Comparison of ENCODE assay signal across 1 cellular context in genomic region chr2:44955593-44956449, GRCh38.
TF ChIP-seq lines count a peak whose summit lies in the region.

No MANE protein-coding gene starts in this region.

TF ChIP-seq in HepG2, 621 proteins besides CTCF, POLR2A, EP300 and RAD21 (continued from another document and continues in another):
- TF ChIP-seq, protein P1, sequence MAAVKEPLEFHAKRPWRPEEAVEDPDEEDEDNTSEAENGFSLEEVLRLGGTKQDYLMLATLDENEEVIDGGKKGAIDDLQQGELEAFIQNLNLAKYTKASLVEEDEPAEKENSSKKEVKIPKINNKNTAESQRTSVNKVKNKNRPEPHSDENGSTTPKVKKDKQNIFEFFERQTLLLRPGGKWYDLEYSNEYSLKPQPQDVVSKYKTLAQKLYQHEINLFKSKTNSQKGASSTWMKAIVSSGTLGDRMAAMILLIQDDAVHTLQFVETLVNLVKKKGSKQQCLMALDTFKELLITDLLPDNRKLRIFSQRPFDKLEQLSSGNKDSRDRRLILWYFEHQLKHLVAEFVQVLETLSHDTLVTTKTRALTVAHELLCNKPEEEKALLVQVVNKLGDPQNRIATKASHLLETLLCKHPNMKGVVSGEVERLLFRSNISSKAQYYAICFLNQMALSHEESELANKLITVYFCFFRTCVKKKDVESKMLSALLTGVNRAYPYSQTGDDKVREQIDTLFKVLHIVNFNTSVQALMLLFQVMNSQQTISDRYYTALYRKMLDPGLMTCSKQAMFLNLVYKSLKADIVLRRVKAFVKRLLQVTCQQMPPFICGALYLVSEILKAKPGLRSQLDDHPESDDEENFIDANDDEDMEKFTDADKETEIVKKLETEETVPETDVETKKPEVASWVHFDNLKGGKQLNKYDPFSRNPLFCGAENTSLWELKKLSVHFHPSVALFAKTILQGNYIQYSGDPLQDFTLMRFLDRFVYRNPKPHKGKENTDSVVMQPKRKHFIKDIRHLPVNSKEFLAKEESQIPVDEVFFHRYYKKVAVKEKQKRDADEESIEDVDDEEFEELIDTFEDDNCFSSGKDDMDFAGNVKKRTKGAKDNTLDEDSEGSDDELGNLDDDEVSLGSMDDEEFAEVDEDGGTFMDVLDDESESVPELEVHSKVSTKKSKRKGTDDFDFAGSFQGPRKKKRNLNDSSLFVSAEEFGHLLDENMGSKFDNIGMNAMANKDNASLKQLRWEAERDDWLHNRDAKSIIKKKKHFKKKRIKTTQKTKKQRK (IDR thresholded peaks at IDR 0.05; ENCODE audit: low read length): no peak
- peak; percentile 56 for TF ChIP-seq ZNF574 (CRISPR knock-in tag; IDR thresholded peaks at IDR 0.05)
- TF ChIP-seq ZBTB46 (CRISPR knock-in tag; IDR thresholded peaks at IDR 0.05; ENCODE audit: borderline replicate concordance): no peak
- TF ChIP-seq ZNF496 (CRISPR knock-in tag; IDR thresholded peaks at IDR 0.05; ENCODE audit: insufficient replicate concordance): no peak
- no peak for TF ChIP-seq SP140L (CRISPR knock-in tag; IDR thresholded peaks at IDR 0.05; ENCODE audit: borderline replicate concordance)
- TF ChIP-seq MEIS2 (CRISPR knock-in tag; IDR thresholded peaks at IDR 0.05): no peak
- TF ChIP-seq ISX (CRISPR knock-in tag; conservative IDR thresholded peaks at IDR 0.05): no peak
- no peak for TF ChIP-seq CREB3 (CRISPR knock-in tag; IDR thresholded peaks at IDR 0.05)
- TF ChIP-seq PCBP2 (optimal IDR thresholded peaks at IDR 0.05; ENCODE audit: low read depth, low read length, poor library complexity, severe bottlenecking): no peak
- TF ChIP-seq ZNF891 (CRISPR knock-in tag; IDR thresholded peaks at IDR 0.05): peak; percentile 68; the same call in 1 of the 2 replicates
- 0 out of 2 replicates have a peak, but pooled peaks have one; percentile 28 for TF ChIP-seq ZSCAN9 (CRISPR knock-in tag; IDR thresholded peaks at IDR 0.05; ENCODE audit: borderline replicate concordance)
- TF ChIP-seq RFXAP (CRISPR knock-in tag; IDR thresholded peaks at IDR 0.05; ENCODE audit: borderline replicate concordance): no peak; the same call in 1 of the 2 replicates
- peak; percentile 51; the same call in 1 of the 2 replicates for TF ChIP-seq AKAP8 (CRISPR knock-in tag; IDR thresholded peaks at IDR 0.05)
- 0 out of 2 replicates have a peak, but pooled peaks have one; percentile 28 for TF ChIP-seq HMG20B (CRISPR knock-in tag; conservative IDR thresholded peaks at IDR 0.05)
- TF ChIP-seq, protein P2, sequence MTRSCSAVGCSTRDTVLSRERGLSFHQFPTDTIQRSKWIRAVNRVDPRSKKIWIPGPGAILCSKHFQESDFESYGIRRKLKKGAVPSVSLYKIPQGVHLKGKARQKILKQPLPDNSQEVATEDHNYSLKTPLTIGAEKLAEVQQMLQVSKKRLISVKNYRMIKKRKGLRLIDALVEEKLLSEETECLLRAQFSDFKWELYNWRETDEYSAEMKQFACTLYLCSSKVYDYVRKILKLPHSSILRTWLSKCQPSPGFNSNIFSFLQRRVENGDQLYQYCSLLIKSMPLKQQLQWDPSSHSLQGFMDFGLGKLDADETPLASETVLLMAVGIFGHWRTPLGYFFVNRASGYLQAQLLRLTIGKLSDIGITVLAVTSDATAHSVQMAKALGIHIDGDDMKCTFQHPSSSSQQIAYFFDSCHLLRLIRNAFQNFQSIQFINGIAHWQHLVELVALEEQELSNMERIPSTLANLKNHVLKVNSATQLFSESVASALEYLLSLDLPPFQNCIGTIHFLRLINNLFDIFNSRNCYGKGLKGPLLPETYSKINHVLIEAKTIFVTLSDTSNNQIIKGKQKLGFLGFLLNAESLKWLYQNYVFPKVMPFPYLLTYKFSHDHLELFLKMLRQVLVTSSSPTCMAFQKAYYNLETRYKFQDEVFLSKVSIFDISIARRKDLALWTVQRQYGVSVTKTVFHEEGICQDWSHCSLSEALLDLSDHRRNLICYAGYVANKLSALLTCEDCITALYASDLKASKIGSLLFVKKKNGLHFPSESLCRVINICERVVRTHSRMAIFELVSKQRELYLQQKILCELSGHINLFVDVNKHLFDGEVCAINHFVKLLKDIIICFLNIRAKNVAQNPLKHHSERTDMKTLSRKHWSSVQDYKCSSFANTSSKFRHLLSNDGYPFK (CRISPR knock-in tag; IDR thresholded peaks at IDR 0.05; ENCODE audit: borderline replicate concordance): no peak
- peak; percentile 24; the same call in 1 of the 2 replicates for TF ChIP-seq ZNF224 (CRISPR knock-in tag; IDR thresholded peaks at IDR 0.05)
- TF ChIP-seq TEAD2 (CRISPR knock-in tag; IDR thresholded peaks at IDR 0.05): no peak
- TF ChIP-seq POGK (CRISPR knock-in tag; conservative IDR thresholded peaks at IDR 0.05): no peak
- TF ChIP-seq GMEB2 (CRISPR knock-in tag; IDR thresholded peaks at IDR 0.05; ENCODE audit: low read depth): no peak
- no peak for TF ChIP-seq CERS6 (CRISPR knock-in tag; IDR thresholded peaks at IDR 0.05)
- no peak for TF ChIP-seq ZNF253 (CRISPR knock-in tag; IDR thresholded peaks at IDR 0.05; ENCODE audit: borderline replicate concordance)
- TF ChIP-seq ZNF550 (CRISPR knock-in tag; IDR thresholded peaks at IDR 0.05; ENCODE audit: borderline replicate concordance): no peak
- TF ChIP-seq SP2 (CRISPR knock-in tag; IDR thresholded peaks at IDR 0.05): no peak
- no peak for TF ChIP-seq MLLT10 (CRISPR knock-in tag; IDR thresholded peaks at IDR 0.05)
- peak; percentile 85 for TF ChIP-seq MXD4 (CRISPR knock-in tag; IDR thresholded peaks at IDR 0.05)
- no peak for TF ChIP-seq HDAC6 (IDR thresholded peaks at IDR 0.05; ENCODE audit: low read depth, low read length)
- TF ChIP-seq DMTF1 (CRISPR knock-in tag; IDR thresholded peaks at IDR 0.05): no peak
- TF ChIP-seq, protein P3, sequence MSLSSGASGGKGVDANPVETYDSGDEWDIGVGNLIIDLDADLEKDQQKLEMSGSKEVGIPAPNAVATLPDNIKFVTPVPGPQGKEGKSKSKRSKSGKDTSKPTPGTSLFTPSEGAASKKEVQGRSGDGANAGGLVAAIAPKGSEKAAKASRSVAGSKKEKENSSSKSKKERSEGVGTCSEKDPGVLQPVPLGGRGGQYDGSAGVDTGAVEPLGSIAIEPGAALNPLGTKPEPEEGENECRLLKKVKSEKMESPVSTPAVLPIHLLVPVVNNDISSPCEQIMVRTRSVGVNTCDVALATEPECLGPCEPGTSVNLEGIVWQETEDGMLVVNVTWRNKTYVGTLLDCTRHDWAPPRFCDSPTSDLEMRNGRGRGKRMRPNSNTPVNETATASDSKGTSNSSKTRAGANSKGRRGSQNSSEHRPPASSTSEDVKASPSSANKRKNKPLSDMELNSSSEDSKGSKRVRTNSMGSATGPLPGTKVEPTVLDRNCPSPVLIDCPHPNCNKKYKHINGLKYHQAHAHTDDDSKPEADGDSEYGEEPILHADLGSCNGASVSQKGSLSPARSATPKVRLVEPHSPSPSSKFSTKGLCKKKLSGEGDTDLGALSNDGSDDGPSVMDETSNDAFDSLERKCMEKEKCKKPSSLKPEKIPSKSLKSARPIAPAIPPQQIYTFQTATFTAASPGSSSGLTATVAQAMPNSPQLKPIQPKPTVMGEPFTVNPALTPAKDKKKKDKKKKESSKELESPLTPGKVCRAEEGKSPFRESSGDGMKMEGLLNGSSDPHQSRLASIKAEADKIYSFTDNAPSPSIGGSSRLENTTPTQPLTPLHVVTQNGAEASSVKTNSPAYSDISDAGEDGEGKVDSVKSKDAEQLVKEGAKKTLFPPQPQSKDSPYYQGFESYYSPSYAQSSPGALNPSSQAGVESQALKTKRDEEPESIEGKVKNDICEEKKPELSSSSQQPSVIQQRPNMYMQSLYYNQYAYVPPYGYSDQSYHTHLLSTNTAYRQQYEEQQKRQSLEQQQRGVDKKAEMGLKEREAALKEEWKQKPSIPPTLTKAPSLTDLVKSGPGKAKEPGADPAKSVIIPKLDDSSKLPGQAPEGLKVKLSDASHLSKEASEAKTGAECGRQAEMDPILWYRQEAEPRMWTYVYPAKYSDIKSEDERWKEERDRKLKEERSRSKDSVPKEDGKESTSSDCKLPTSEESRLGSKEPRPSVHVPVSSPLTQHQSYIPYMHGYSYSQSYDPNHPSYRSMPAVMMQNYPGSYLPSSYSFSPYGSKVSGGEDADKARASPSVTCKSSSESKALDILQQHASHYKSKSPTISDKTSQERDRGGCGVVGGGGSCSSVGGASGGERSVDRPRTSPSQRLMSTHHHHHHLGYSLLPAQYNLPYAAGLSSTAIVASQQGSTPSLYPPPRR (CRISPR knock-in tag; IDR thresholded peaks at IDR 0.05; ENCODE audit: borderline replicate concordance): no peak
